ENCODE assay signal across 24 cellular contexts in the genomic region with DNA sequence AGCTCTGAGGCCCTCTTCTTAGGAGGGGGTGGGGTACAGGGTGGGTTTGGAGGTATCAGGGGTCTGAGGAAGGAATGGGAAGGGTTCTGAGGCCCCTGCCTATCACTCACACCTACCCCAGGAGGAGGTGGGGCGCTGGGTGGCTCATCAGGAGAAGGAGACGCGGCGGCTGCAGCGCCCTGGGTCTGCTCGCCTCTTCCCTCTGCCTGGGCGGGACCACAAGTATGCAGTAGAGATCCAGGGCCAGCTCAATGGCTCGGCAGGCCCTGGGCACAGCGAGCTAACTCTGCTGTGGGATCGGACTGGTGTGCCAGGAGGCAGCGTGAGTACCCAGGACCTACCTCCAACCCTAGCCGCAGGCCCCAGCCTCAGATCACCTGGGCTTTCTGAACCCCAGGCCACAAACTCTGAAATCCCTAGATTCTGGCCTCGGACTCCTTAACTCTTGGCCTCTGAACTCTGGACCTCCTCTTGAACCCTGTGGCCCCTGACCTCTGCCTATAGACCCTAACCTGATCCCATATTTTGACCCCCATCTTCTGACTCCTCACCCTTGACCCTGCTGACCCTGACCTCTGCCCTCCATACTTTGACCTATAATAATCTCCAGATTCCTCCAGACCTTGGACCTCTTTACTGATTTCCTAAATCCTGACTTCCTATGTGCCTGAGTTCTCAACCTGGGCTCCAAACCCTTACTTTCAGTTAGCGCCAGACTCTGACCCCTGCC. TPM values are rescaled to one million over a fixed set of nuclear protein-coding genes. Genes with fewer than 3 reads are reported as not detected.
DNase-seq lines count a peak whose midpoint lies in the region; ATAC-seq and TF ChIP-seq lines count a peak whose summit lies in the region.
"Had no signal": no experiment of that assay in that cellular context is flagged by ENCODE, and none has a peak within 500 bp of the region (broad histone marks: within the 10 kb centered on the region; RNA-seq: fewer than 3 reads in every experiment).

No MANE protein-coding gene starts in this region.

- H4K20me1 ChIP-seq in H9 (ENCODE audit: control insufficient read depth, insufficient read depth, insufficient read length), result no peaks in the 10 kb centered on the region
- H4K20me1 ChIP-seq: BLaER1 had no signal

- no peaks in the 10 kb centered on the region for H3K27me3 Mint-ChIP-seq in H9 (ENCODE audit: low read depth)
- H3K27me3 Mint-ChIP-seq in WTC11 (ENCODE audit: low read depth), result no peaks in the 10 kb centered on the region
- H3K27me3 Mint-ChIP-seq in neural crest cell (ENCODE audit: low read depth), result no peaks in the 10 kb centered on the region

- no peaks in the 10 kb centered on the region for H3K23me2 ChIP-seq in H9 (ENCODE audit: insufficient read length, low read depth, low read length, poor library complexity, severe bottlenecking)

- H2BK20ac ChIP-seq in H9 (ENCODE audit: low read depth, low read length, poor library complexity, severe bottlenecking), result no peak overlapping the region

- H3K23ac ChIP-seq in H9 (ENCODE audit: insufficient read length, low read depth, low read length), result no peak overlapping the region

- no peak overlapping the region for H2BK15ac ChIP-seq in H9 (ENCODE audit: low read depth, low read length)

- H3K14ac ChIP-seq in H9 (ENCODE audit: insufficient read depth, low read length), result no peak overlapping the region

- H2BK12ac ChIP-seq in H9 (ENCODE audit: insufficient read length, low read depth, low read length), result no peak overlapping the region

- H3K4me1 Mint-ChIP-seq in H9, result no peaks in the 10 kb centered on the region
- H3K4me1 Mint-ChIP-seq in WTC11, result no peaks in the 10 kb centered on the region
- peaks cover 20% of the 10 kb centered on the region for H3K4me1 Mint-ChIP-seq in neural crest cell

- H3K36me3 Mint-ChIP-seq in H9 (ENCODE audit: insufficient read depth in 1 of 3, low read depth in 3 of 3) (peaks cover 3 to 34% (median 22%) of the 10 kb centered on the region in 3 experiments; a peak in 6 of 7 replicates), WTC11 (peaks cover 19% of the 10 kb centered on the region), neural crest cell (ENCODE audit: low read depth) (peaks cover 11% of the 10 kb centered on the region)

- H4K5ac ChIP-seq in H9 (ENCODE audit: insufficient read length, low read depth, low read length), result no peak overlapping the region

- no CpG with 5 or more reads among the region's 14 CpGs for WGBS in H9 (ENCODE audit: extremely low coverage, insufficient read length, low lambda C conversion rate)

- POLR2A ChIA-PET in WTC11 (lab: Charles Lee), result no interaction called here

- no peak overlapping the region for H3K56ac ChIP-seq in H9 (ENCODE audit: insufficient read length, low read depth, low read length)

- H3K9me3 ChIP-seq in H9 (ENCODE audit: control insufficient read depth, low read depth, low read length), result no peaks in the 10 kb centered on the region
- H3K9me3 ChIP-seq: BLaER1 had no signal

- H4K91ac ChIP-seq in H9 (ENCODE audit: insufficient read length, low read depth, low read length), result no peak overlapping the region

- H2BK5ac ChIP-seq in H9 (ENCODE audit: insufficient read length, low read length), result no peak overlapping the region

- CTCF ChIA-PET in WTC11 (lab: Charles Lee), result interaction anchor here (1.4 kb wide), 1 partner anchor 11 kb away, joined by 3 read pairs; no protein-coding TSS in a partner anchor

- no peak overlapping the region for H3K4me2 ChIP-seq in H9 (ENCODE audit: insufficient read depth, insufficient read length, low read length)
- H3K4me2 ChIP-seq: BLaER1 had no signal

- H3K9ac ChIP-seq in H9 (ENCODE audit: extremely low read depth, insufficient read length, low read length), result no peak overlapping the region
- H3K9ac ChIP-seq: BLaER1, GM23248 had no signal

- H3K79me1 ChIP-seq in H9 (ENCODE audit: insufficient read depth, low read depth, low read length, poor library complexity, severe bottlenecking), result no peaks in the 10 kb centered on the region

- H2AK5ac ChIP-seq in H9 (ENCODE audit: insufficient read length, low read length), result no peak overlapping the region

- H3K9me3 Mint-ChIP-seq in H9 (no peaks in the 10 kb centered on the region; a peak in 1 of 5 replicates), WTC11 (no peaks in the 10 kb centered on the region), neural crest cell (no peaks in the 10 kb centered on the region)
- H3K9me3 Mint-ChIP-seq: CD8-positive, alpha-beta T cell had no signal

- no peak overlapping the region for H3K18ac ChIP-seq in H9 (ENCODE audit: insufficient read length, low read depth, low read length)

- H2BK120ac ChIP-seq in H9 (ENCODE audit: low read depth, low read length, poor library complexity, severe bottlenecking), result no peak overlapping the region

- ATAC-seq in WTC11, result no peak
- ATAC-seq in HG03108 (IDR thresholded peaks at IDR 0.05; ENCODE audit: unreplicated experiment), result no peak
- ATAC-seq: CD8-positive, alpha-beta T cell; SK-N-SH treated with all-trans-retinoic acid at 6 μM for 48 hours had no signal

- H4K8ac ChIP-seq in H9 (replicated peaks; ENCODE audit: insufficient read length, low read depth, low read length), result no peak overlapping the region

- TF ChIP-seq CTCF in H9 (conservative IDR thresholded peaks at IDR 0.05) (no peak), WTC11 (IDR thresholded peaks at IDR 0.05) (no peak), neural crest cell (conservative IDR thresholded peaks at IDR 0.05) (no peak)

- H3K27me3 ChIP-seq in H9 (ENCODE audit: insufficient read depth, low read length), result no peaks in the 10 kb centered on the region
- H3K27me3 ChIP-seq: BLaER1 had no signal

- no peak overlapping the region for H3K4me3 Mint-ChIP-seq in H9
- H3K4me3 Mint-ChIP-seq in WTC11, result no peak overlapping the region
- no peak overlapping the region for H3K4me3 Mint-ChIP-seq in neural crest cell
- H3K4me3 Mint-ChIP-seq: CD8-positive, alpha-beta T cell had no signal

- H3T11ph ChIP-seq in H9 (ENCODE audit: low read length), result no peak overlapping the region

- H3K4me1 ChIP-seq in H9 (ENCODE audit: insufficient read depth, low read length), result no peaks in the 10 kb centered on the region

- no peak overlapping the region for H3K4ac ChIP-seq in H9 (ENCODE audit: low read depth, low read length)

- no peak for DNase-seq in H9
- DNase-seq in WTC11 (ENCODE audit: low spot score), result no peak
- no peak for DNase-seq in neural crest cell (ENCODE audit: low read depth, low spot score)
- no peak for DNase-seq in DMS114 treated with DMSO at 0.1 percent for 48 hours (lab: John Stamatoyannopoulos, UW; ENCODE audit: unreplicated experiment)
- DNase-seq in kidney glomerular epithelial cell (lab: John Stamatoyannopoulos, UW), result no peak
- DNase-seq: ACHN; CD8-positive, alpha-beta T cell; DMS153; GM23248; HCEC 1CT; Kasumi-1; NCI-H1048; NCI-H1417 treated with DMSO at 0.1 percent for 48 hours; NCI-H187 treated with DMSO at 0.1 percent for 48 hours; NCI-H2107; NCI-H345; NCI-H524; NCI-H774; NK-92 treated with Interleukin-12 subunit alpha and Interleukin-12 subunit beta, amount 100 ng/mL, for 24 hours had no signal

- H3K79me2 ChIP-seq in H9 (ENCODE audit: insufficient read depth, low read length), result no peaks in the 10 kb centered on the region

- H3K27ac Mint-ChIP-seq in H9, result peak overlapping the region in 2 of 3 experiments; percentile 44 to 69; a peak in 3 of 7 replicates
- H3K27ac Mint-ChIP-seq in WTC11, result 0 out of 2 replicates have a peak overlapping the region, but pooled peaks have one; percentile 13
- peak overlapping the region; percentile 84 for H3K27ac Mint-ChIP-seq in neural crest cell (ENCODE audit: unreplicated experiment)
- H3K27ac Mint-ChIP-seq: CD8-positive, alpha-beta T cell had no signal

- H3K27ac ChIP-seq in H9 (ENCODE audit: insufficient read length, low read depth, low read length), result no peak overlapping the region
- H3K27ac ChIP-seq: BLaER1, GM23248 had no signal

- no peak overlapping the region for H2AFZ ChIP-seq in H9 (ENCODE audit: low read length)
- H2AFZ ChIP-seq: GM23248 had no signal

TF ChIP-seq in WTC11, 78 proteins besides CTCF, POLR2A, EP300 and RAD21 (continues in another document):
- TF ChIP-seq ATF2 (CRISPR knock-in tag; IDR thresholded peaks at IDR 0.05; ENCODE audit: borderline replicate concordance, low read depth), result no peak

RNA-seq across cellular contexts. Expression of gene MEGF8, which starts 24.1 kb away (rescaled TPM):
- total RNA-seq in H9 (2021) (28.4 and 28.8 TPM in 2 replicates), WTC11 (2021) (42.1 to 51.7 TPM (median 51.6 TPM) in 3 replicates), neural crest cell (38.0 and 39.2 TPM in 2 replicates)

RNA-seq across cellular contexts. Expression of gene TMEM145, which starts 36.4 kb away (rescaled TPM):
- total RNA-seq in H9 (2021), result 2.8 and 4.5 TPM in 2 replicates
- 6.9 to 7.1 TPM (median 7.0 TPM) in 3 replicates for total RNA-seq in WTC11 (2021)
- total RNA-seq in neural crest cell, result 18.4 and 19.4 TPM in 2 replicates
- total RNA-seq: CD8-positive, alpha-beta T cell; G401; GM23248; MCF 10A had no signal

RNA-seq across cellular contexts. Expression of gene CNFN, which starts 40.6 kb away (rescaled TPM):
- total RNA-seq in H9 (2021) (7.1 and 8.8 TPM in 2 replicates), WTC11 (2021) (9.6 to 14.8 TPM (median 11.5 TPM) in 3 replicates), neural crest cell (2.2 and 3.6 TPM in 2 replicates)
- total RNA-seq: CD8-positive, alpha-beta T cell; GM23248 had no signal

RNA-seq across cellular contexts. Expression of gene PAFAH1B3, which starts 47.1 kb away (rescaled TPM):
- total RNA-seq in H9 (2021) (109 and 113 TPM in 2 replicates), WTC11 (2021) (118 to 126 TPM (median 119 TPM) in 3 replicates), neural crest cell (166 and 173 TPM in 2 replicates)

RNA-seq across cellular contexts. Expression of gene PRR19, which starts 47.6 kb away (rescaled TPM):
- total RNA-seq in H9 (2021) (2.9 and 3.2 TPM in 2 replicates), WTC11 (2021) (3.6 to 5.0 TPM (median 3.7 TPM) in 3 replicates), neural crest cell (2.2 and 2.8 TPM in 2 replicates)

Comparison
In these comparisons a context has a peak if more than half of its experiments do, and no peak if none do; other contexts are left out.
1. H3K27ac Mint-ChIP-seq: peak in every context shown above with its lines; median percentile 84 in neural crest cell; 56 in H9; 13 in WTC11.